ENCODE assay signal across 10 cellular contexts in the genomic region with DNA sequence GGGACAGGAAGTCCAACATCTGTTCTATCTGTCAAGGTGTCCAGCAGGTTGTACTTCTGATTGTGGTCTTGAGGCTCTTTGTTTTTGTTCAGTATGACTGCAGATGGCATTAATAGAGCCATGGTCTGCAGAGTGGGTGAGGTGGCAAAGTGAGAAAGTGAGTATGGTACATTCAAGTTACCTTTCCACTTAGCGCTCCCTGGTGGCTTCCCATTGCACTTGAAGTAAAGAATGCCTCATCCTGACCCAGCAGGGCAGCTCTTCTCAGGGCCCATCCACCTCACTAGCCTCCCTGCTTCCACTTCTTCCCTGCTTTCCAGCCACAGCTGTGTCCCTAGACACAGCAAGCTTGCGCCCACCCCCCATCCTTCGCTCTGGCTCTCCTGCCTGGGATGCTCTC.
DNase-seq lines count a peak whose midpoint lies in the region; ATAC-seq and TF ChIP-seq lines count a peak whose summit lies in the region.
"Had no signal": no experiment of that assay in that cellular context is flagged by ENCODE, and none has a peak within 500 bp of the region (broad histone marks: within the 10 kb centered on the region; RNA-seq: fewer than 3 reads in every experiment).

No MANE protein-coding gene starts in this region.

- no peaks in the 10 kb centered on the region for H3K4me1 ChIP-seq in Panc1 (ENCODE audit: control insufficient read depth, insufficient read depth, low read length)

- no peak overlapping the region for H3K4me3 ChIP-seq in Panc1 (ENCODE audit: low read depth in 2 of 2, low read length in 2 of 2)
- H3K4me3 ChIP-seq in fibroblast of the aortic adventitia (ENCODE audit: low read depth, low read length): no peak overlapping the region
- H3K4me3 ChIP-seq: PC-9 had no signal

- peak; percentile 2 for DNase-seq in activated T-cell treated with anti-CD3 and anti-CD28 coated beads for 24 hours (ENCODE audit: low read depth)
- DNase-seq in activated T-cell treated with anti-CD3 and anti-CD28 coated beads, Interleukin-2, amount 50 U/mL, for 1 hour: no peak
- no peak for DNase-seq in Panc1 (ENCODE audit: low read depth, low spot score)
- DNase-seq in fibroblast of the aortic adventitia (ENCODE audit: low read depth): peak; percentile 4
- DNase-seq in stimulated activated naive CD8-positive, alpha-beta T cell treated with anti-CD3 and anti-CD28 coated beads, Interleukin-15, Interleukin-2, amounts not matched to agents 100 U/mL and 50 U/mL, for 24 hours: peak; percentile 31
- DNase-seq in SHP77 treated with DMSO at 0.1 percent for 48 hours (lab: John Stamatoyannopoulos, UW): no peak
- DNase-seq: cerebellar nuclear complex, PC-9 had no signal

- CTCF ChIA-PET in Panc1 (lab: Charles Lee): interaction anchor here (1.5 kb wide), 1 partner anchor 305 kb away, joined by 6 read pairs; no protein-coding TSS in a partner anchor

- no peaks in the 10 kb centered on the region for H3K36me3 ChIP-seq in Panc1 (ENCODE audit: control insufficient read depth, insufficient read depth, low read length)

- POLR2A ChIA-PET in Panc1 (lab: Charles Lee): no interaction called here

- TF ChIP-seq CTCF in Panc1 (IDR thresholded peaks at IDR 0.05) (peak; percentile 47), fibroblast of the aortic adventitia (IDR thresholded peaks at IDR 0.05; ENCODE audit: insufficient read depth, low read length) (no peak)

- no peaks in the 10 kb centered on the region for H3K9me3 ChIP-seq in Panc1 (ENCODE audit: control insufficient read depth, insufficient read depth, low read depth, low read length)

- H3K27ac ChIP-seq in Panc1 (ENCODE audit: low read length): no peak overlapping the region
- H3K27ac ChIP-seq: PC-9 had no signal

- intact Hi-C loops in Panc1 (cut with micrococcal nuclease; ENCODE audit: unreplicated experiment): no loop called here

- in situ Hi-C loops in Panc1 (cut with HindIII; ENCODE audit: low pct_unique_long_range_greater_than_20kb, low sequenced_read_pairs): no loop called here

- H3K27me3 ChIP-seq in Panc1 (ENCODE audit: control insufficient read depth, insufficient read depth, low read length): no peaks in the 10 kb centered on the region

- ATAC-seq in Panc1 (no peak), GM18502 (IDR thresholded peaks at IDR 0.05; ENCODE audit: poor library complexity, unreplicated experiment) (no peak), HG03196 (IDR thresholded peaks at IDR 0.05; ENCODE audit: unreplicated experiment) (no peak)
- ATAC-seq in stimulated activated naive CD8-positive, alpha-beta T cell treated with anti-CD3 and anti-CD28 coated beads, Interleukin-15, Interleukin-2, amounts not matched to agents 100 U/mL and 50 U/mL, for 24 hours: no peak

- BruUV-seq in Panc1 (replicated peaks; lab: Mats Ljungman, UMichigan): no TSS peak

Comparison
In these comparisons a context has a peak if more than half of its experiments do, and no peak if none do; other contexts are left out.
1. DNase-seq: peak in activated T-cell treated with anti-CD3 and anti-CD28 coated beads for 24 hours (single experiment), fibroblast of the aortic adventitia (single experiment) and stimulated activated naive CD8-positive, alpha-beta T cell treated with anti-CD3 and anti-CD28 coated beads, Interleukin-15, Interleukin-2, amounts not matched to agents 100 U/mL and 50 U/mL, for 24 hours (single experiment); none in activated T-cell treated with anti-CD3 and anti-CD28 coated beads, Interleukin-2, amount 50 U/mL, for 1 hour (single experiment), Panc1 (single experiment) and SHP77 treated with DMSO at 0.1 percent for 48 hours (single experiment).